Comparison of ENCODE assay signal across 8 cellular contexts in the genomic region with DNA sequence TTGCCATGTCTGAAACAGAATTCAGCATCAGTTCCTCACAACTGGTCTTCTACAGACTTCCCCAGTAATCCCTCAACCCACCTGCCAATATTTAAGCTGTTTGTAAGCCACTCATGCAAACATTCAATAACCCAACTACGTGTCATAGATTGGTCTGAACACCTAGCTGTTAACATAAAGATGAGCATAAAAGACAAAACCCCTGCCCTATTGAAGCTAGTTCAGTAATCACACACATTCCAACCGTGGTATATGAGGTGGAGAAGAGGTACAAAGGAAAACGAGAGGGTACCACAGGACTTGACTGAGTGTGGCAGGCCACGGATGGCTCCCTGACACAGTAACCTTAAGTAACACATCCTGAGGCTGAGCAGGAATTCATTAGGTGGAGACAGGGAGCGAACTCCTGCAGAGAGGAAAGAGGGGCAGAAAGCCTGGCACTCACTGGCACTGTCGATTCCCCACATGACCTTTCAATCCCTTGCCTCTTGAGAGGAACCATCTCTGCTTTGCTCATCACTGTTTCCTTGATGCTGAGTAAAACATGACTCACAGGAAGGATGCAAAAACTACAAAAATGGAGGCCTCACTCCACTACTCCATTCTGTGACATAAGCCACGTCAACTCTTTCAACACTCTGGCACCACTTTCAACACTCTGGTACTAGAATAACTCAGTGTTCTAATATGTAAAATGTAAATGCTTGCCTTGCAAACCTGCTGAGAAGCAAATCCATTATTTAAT. TPM values are rescaled to one million over a fixed set of nuclear protein-coding genes. Genes with fewer than 3 reads are reported as not detected.
DNase-seq lines count a peak whose midpoint lies in the region; ATAC-seq, FAIRE-seq and TF ChIP-seq lines count a peak whose summit lies in the region.

No MANE protein-coding gene starts in this region.

- in situ Hi-C loops in GM23248 (cut with MboI) (no loop called here), Panc1 (cut with HindIII; ENCODE audit: low pct_unique_long_range_greater_than_20kb, low sequenced_read_pairs) (no loop called here)

- peaks cover 19% of the 10 kb centered on the region for H3K36me3 ChIP-seq in GM23248 (ENCODE audit: low read depth)
- H3K36me3 ChIP-seq in Panc1 (ENCODE audit: control insufficient read depth, insufficient read depth, low read length), result peaks cover 17% of the 10 kb centered on the region
- no peaks in the 10 kb centered on the region for H3K36me3 ChIP-seq in ovary

- POLR2A ChIA-PET in Panc1 (lab: Charles Lee), result no interaction called here

- no peaks in the 10 kb centered on the region for H3K27me3 ChIP-seq in GM23248 (replicated peaks; ENCODE audit: insufficient read depth)
- no peaks in the 10 kb centered on the region for H3K27me3 ChIP-seq in Panc1 (ENCODE audit: control insufficient read depth, insufficient read depth, low read length)
- no peaks in the 10 kb centered on the region for H3K27me3 ChIP-seq in ovary

- CTCF ChIA-PET in Panc1 (lab: Charles Lee), result interaction anchor here (0.6 kb wide), 1 partner anchor 351 kb away, joined by 3 read pairs; no protein-coding TSS in a partner anchor

- H3K4me1 ChIP-seq in GM23248 (ENCODE audit: insufficient read depth) (peaks cover 21% of the 10 kb centered on the region), Panc1 (ENCODE audit: control insufficient read depth, insufficient read depth, low read length) (0 out of 2 replicates have a peak, but pooled peaks cover 3% of the 10 kb centered on the region), ovary (ENCODE audit: insufficient read depth) (peaks cover 13% of the 10 kb centered on the region)

- ATAC-seq in Panc1, result no peak

- TF ChIP-seq POLR2A in ovary (IDR thresholded peaks at IDR 0.05), result no peak

- H3K9me2 ChIP-seq in GM23248 (ENCODE audit: insufficient read depth), result no peaks in the 10 kb centered on the region

- DNase-seq in GM23248 (peak; percentile 94), Panc1 (ENCODE audit: low read depth, low spot score) (peak; percentile 61), dermis microvascular lymphatic vessel endothelial cell (ENCODE audit: low read depth in 2 of 2) (peak; percentile 9 to 84), renal cortical epithelial cell (ENCODE audit: low read depth) (peak; percentile 63), HTR-8/SVneo (ENCODE audit: insufficient read length, low spot score) (no peak), ureter (ENCODE audit: low spot score) (no peak), mesenteric fat pad (ENCODE audit: low spot score) (no peak), ovary (no peak)

- no peak for TF ChIP-seq CTCF in Panc1 (IDR thresholded peaks at IDR 0.05)
- TF ChIP-seq CTCF in ovary (IDR thresholded peaks at IDR 0.05), result no peak

- H3K9me3 ChIP-seq in GM23248 (ENCODE audit: low read depth) (no peaks in the 10 kb centered on the region), Panc1 (ENCODE audit: control insufficient read depth, insufficient read depth, low read depth, low read length) (no peaks in the 10 kb centered on the region), ovary (no peaks in the 10 kb centered on the region)

- peaks cover 31% of the 10 kb centered on the region for H3F3A ChIP-seq in GM23248 (ENCODE audit: insufficient read depth)

- 48 to 55% methylated on average over 7 of the region's 7 CpGs for WGBS in GM23248 (ENCODE audit: low coverage in 1 of 2, low lambda C conversion rate in 2 of 2, missing lambda C conversion rate in 2 of 2), 2 experiments
- WGBS in ovary, 3 donors, result 60 to 75% (median 70%) methylated on average over 7 of the region's 7 CpGs

- intact Hi-C loops in Panc1 (cut with micrococcal nuclease; ENCODE audit: unreplicated experiment), result no loop called here
- intact Hi-C loops in ovary (cut with DNase I), result loop anchor here in 1 of 4 donors (5.0 kb wide), 1 partner anchor 178 kb away; no protein-coding TSS in a partner anchor

- peak overlapping the region; percentile 89 for H3K9ac ChIP-seq in GM23248

- H3K4me3 ChIP-seq in GM23248 (peak overlapping the region; percentile 83), Panc1 (ENCODE audit: low read depth in 2 of 2, low read length in 2 of 2) (no peak overlapping the region), ovary (no peak overlapping the region)

- no peaks in the 10 kb centered on the region for H4K20me1 ChIP-seq in GM23248 (ENCODE audit: insufficient read depth)

- peak overlapping the region; percentile 84 for H3K4me2 ChIP-seq in GM23248 (ENCODE audit: unreplicated experiment)

- TF ChIP-seq EP300 in ovary (IDR thresholded peaks at IDR 0.05), result no peak

- FAIRE-seq in HTR-8/SVneo (lab: Jason Lieb, UNC), result no peak

- H2AFZ ChIP-seq in GM23248, result no peak overlapping the region

- BruUV-seq in Panc1 (replicated peaks; lab: Mats Ljungman, UMichigan), result no TSS peak

- H3K27ac ChIP-seq in GM23248, result peak overlapping the region; percentile 87
- no peak overlapping the region for H3K27ac ChIP-seq in Panc1 (ENCODE audit: low read length)
- H3K27ac ChIP-seq in ovary, result no peak overlapping the region

- H3K79me2 ChIP-seq in GM23248 (ENCODE audit: insufficient read depth), result peaks cover 67% of the 10 kb centered on the region

RNA-seq across cellular contexts. Expression of a gene that starts 31.3 kb away (rescaled TPM):
- total RNA-seq in GM23248 (2014; rRNA removed; shearing (Covaris generic)), result 393 and 395 TPM in 2 replicates
- polyA plus RNA-seq in GM23248 (2016; fragmentation: Nextera tagmentation; extraction: Ambion mirVana) (330 and 345 TPM in 2 replicates), ovary (100 to 1,000 TPM; 119 to 237 TPM)
- total RNA-seq in Panc1 (2021; ENCODE audit: unreplicated experiment) (320 TPM), dermis microvascular lymphatic vessel endothelial cell (378 and 477 TPM in 2 replicates), renal cortical epithelial cell (339 and 570 TPM in 2 replicates), ureter (180 TPM), mesenteric fat pad (208 TPM), ovary (100 to 1,000 TPM; 124 to 182 (median 134) TPM)
- 261 TPM for polyA plus RNA-seq in Panc1 (2012; ENCODE audit: insufficient read length)

Comparison
In these comparisons a context has a peak if more than half of its experiments do, and no peak if none do; other contexts are left out.
1. DNase-seq: peak in GM23248 (single experiment), Panc1 (single experiment), dermis microvascular lymphatic vessel endothelial cell (2 of 2) and renal cortical epithelial cell (single experiment); none in HTR-8/SVneo (single experiment), ureter (single experiment), mesenteric fat pad (single experiment) and ovary (0 of 5).